26 cellular contexts compared by ENCODE assay signal in the genomic region with DNA sequence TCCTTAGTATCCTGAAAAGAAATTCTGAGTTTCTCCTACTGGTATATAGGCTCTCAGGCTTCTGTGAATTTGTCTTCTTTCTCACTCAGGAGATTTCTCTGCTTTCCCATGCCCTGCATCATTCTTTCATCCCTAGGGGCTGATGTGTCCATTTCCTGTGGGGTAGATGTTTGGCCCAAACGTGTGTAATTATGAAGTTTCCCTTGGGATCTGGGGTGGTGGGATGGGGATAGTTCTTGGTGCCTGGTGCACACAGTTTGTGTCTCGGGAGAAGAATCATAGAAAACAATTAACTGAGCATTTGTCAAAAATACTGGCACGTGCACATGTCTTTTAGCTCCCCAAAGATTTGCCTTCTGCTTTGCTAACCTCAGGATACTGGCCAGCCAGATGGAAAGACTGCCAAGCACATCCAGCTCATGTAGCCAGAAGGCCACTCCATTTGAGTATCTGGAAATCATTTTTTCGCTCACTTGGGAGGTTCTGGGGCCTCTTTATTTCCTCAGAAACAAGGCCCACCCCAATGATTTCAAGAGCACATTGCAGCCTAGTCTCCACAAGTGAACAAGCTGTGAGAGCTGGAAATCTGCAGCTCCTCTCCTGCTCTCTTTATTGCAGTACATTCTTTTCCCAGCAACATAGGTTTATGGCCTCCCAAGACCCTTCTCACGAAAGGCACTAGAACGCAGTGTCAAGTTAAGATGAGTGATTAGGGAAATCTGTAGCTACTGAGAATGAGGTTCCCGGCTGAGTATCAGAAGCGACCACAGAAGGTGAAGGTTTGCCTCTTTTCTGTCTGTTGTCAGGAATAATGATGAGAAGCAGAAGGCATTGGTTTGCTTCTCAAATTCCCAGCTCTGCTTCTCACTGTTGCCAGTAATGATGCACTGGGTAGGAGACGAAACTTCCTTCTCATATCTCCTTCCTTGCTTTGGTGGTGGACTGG.
DNase-seq lines count a peak whose midpoint lies in the region; ATAC-seq and TF ChIP-seq lines count a peak whose summit lies in the region.
"Had no signal": no experiment of that assay in that cellular context is flagged by ENCODE, and none has a peak within 500 bp of the region (broad histone marks: within the 10 kb centered on the region; RNA-seq: fewer than 3 reads in every experiment).

No MANE protein-coding gene starts in this region.

- no peak overlapping the region for H3K27ac Mint-ChIP-seq in type B pancreatic cell
- H3K27ac Mint-ChIP-seq: activated CD4-positive, alpha-beta T cell treated with anti-CD3 and anti-CD28 coated beads, Interleukin-2, amount 10 ng/mL, durations not matched to agents 7 days and 5 days; activated CD8-positive, alpha-beta memory T cell treated with anti-CD3 and anti-CD28 coated beads, Interleukin-2, amount 10 ng/mL, durations not matched to agents 7 days and 5 days; activated naive CD8-positive, alpha-beta T cell treated with anti-CD3 and anti-CD28 coated beads for 36 hours; activated T-helper 1 cell treated with anti-CD3 and anti-CD28 coated beads, Interleukin-12 subunit alpha, Interleukin-12 subunit beta, Interleukin-2, Interleukin-4 antibody, amounts not matched to agents 30 ng/mL and 10 ng/mL and 1 ng/mL, durations not matched to agents 14 hours and 24 hours and 36 hours; natural killer cell treated with Interleukin-12 subunit alpha and Interleukin-12 subunit beta and Interleukin-15 and Interleukin-18, amount 100 ng/mL, for 72 hours had no signal

- no peaks in the 10 kb centered on the region for H3K4me1 ChIP-seq in gastroesophageal sphincter
- H3K4me1 ChIP-seq: BLaER1, body of pancreas, pancreas, upper lobe of right lung had no signal

- peaks cover 12% of the 10 kb centered on the region for H3K4me1 Mint-ChIP-seq in type B pancreatic cell (ENCODE audit: unreplicated experiment)
- H3K4me1 Mint-ChIP-seq: activated CD4-positive, alpha-beta T cell treated with anti-CD3 and anti-CD28 coated beads, Interleukin-2, amount 10 ng/mL, durations not matched to agents 7 days and 5 days; activated CD8-positive, alpha-beta memory T cell treated with anti-CD3 and anti-CD28 coated beads, Interleukin-2, amount 10 ng/mL, durations not matched to agents 7 days and 5 days; activated naive CD8-positive, alpha-beta T cell treated with anti-CD3 and anti-CD28 coated beads for 36 hours had no signal

- DNase-seq in AG08395 (ENCODE audit: low spot score), result peak; percentile 31
- peak; percentile 34 for DNase-seq in NCI-H446 treated with DMSO at 0.1 percent for 48 hours (lab: John Stamatoyannopoulos, UW)
- peak; percentile 65 for DNase-seq in sciatic nerve (ENCODE audit: low spot score)
- DNase-seq in MG63, result no peak
- no peak for DNase-seq in type B pancreatic cell (ENCODE audit: extremely low spot score, unreplicated experiment)
- no peak for DNase-seq in NCI-H524 treated with DMSO at 0.1 percent for 48 hours (lab: John Stamatoyannopoulos, UW)
- DNase-seq: activated CD4-positive, alpha-beta T cell treated with anti-CD3 and anti-CD28 coated beads, Interleukin-2, amount 10 ng/mL, durations not matched to agents 7 days and 5 days; activated CD8-positive, alpha-beta memory T cell treated with anti-CD3 and anti-CD28 coated beads, Interleukin-2, amount 10 ng/mL, durations not matched to agents 7 days and 5 days; activated naive CD8-positive, alpha-beta T cell treated with anti-CD3 and anti-CD28 coated beads for 36 hours; effector memory CD4-positive, alpha-beta T cell; KBM-7; left colon; NCI-H146; NCI-H526 treated with DMSO at 0.1 percent for 48 hours; stimulated activated naive CD4-positive, alpha-beta T cell treated with Interleukin-2 at 50 U/mL for 16 hours; T-helper 2 cell; upper lobe of right lung; WERI-Rb-1 had no signal

- ATAC-seq in gastroesophageal sphincter, result peak; percentile 51
- peak; percentile 90 for ATAC-seq in sciatic nerve
- no peak for ATAC-seq in HG03196 (IDR thresholded peaks at IDR 0.05; ENCODE audit: unreplicated experiment)
- ATAC-seq: activated CD8-positive, alpha-beta memory T cell treated with anti-CD3 and anti-CD28 coated beads, Interleukin-2, amount 10 ng/mL, durations not matched to agents 7 days and 5 days; body of pancreas; left colon; natural killer cell treated with Interleukin-12 subunit alpha and Interleukin-12 subunit beta and Interleukin-15 and Interleukin-18, amount 100 ng/mL, for 72 hours; upper lobe of right lung had no signal

- no peak overlapping the region for H3K27ac ChIP-seq in gastroesophageal sphincter
- H3K27ac ChIP-seq: BLaER1, body of pancreas, pancreas, upper lobe of right lung, WERI-Rb-1 had no signal

- no peaks in the 10 kb centered on the region for H3K36me3 Mint-ChIP-seq in type B pancreatic cell
- H3K36me3 Mint-ChIP-seq: activated CD8-positive, alpha-beta memory T cell treated with anti-CD3 and anti-CD28 coated beads, Interleukin-2, amount 10 ng/mL, durations not matched to agents 7 days and 5 days; activated naive CD8-positive, alpha-beta T cell treated with anti-CD3 and anti-CD28 coated beads for 36 hours had no signal

- intact Hi-C loops in sciatic nerve (cut with DNase I), result no loop called here

- peaks cover 2% of the 10 kb centered on the region for H3K9me3 Mint-ChIP-seq in type B pancreatic cell
- H3K9me3 Mint-ChIP-seq: activated CD4-positive, alpha-beta T cell treated with anti-CD3 and anti-CD28 coated beads, Interleukin-2, amount 10 ng/mL, durations not matched to agents 7 days and 5 days; activated naive CD8-positive, alpha-beta T cell treated with anti-CD3 and anti-CD28 coated beads for 36 hours had no signal

- TF ChIP-seq EP300 in gastroesophageal sphincter (IDR thresholded peaks at IDR 0.05), result no peak

- H3K27me3 Mint-ChIP-seq in type B pancreatic cell, result no peaks in the 10 kb centered on the region

- H3K36me3 ChIP-seq in gastroesophageal sphincter (no peaks in the 10 kb centered on the region), MG63 (no peaks in the 10 kb centered on the region)
- H3K36me3 ChIP-seq: BLaER1, HAP-1, pancreas, upper lobe of right lung, WERI-Rb-1 had no signal

- TF ChIP-seq CTCF in gastroesophageal sphincter (IDR thresholded peaks at IDR 0.05) (no peak), type B pancreatic cell (conservative IDR thresholded peaks at IDR 0.05) (no peak)

- H3K27me3 ChIP-seq in gastroesophageal sphincter, result no peaks in the 10 kb centered on the region
- H3K27me3 ChIP-seq in MG63, result peaks cover 8% of the 10 kb centered on the region
- H3K27me3 ChIP-seq: BLaER1, body of pancreas, pancreas, upper lobe of right lung had no signal

- no peak overlapping the region for H3K4me3 ChIP-seq in gastroesophageal sphincter
- no peak overlapping the region for H3K4me3 ChIP-seq in MG63
- H3K4me3 ChIP-seq: BLaER1, body of pancreas, HAP-1, pancreas, upper lobe of right lung had no signal

- TF ChIP-seq POLR2A in gastroesophageal sphincter (IDR thresholded peaks at IDR 0.05), result no peak

- H3K9me3 ChIP-seq in gastroesophageal sphincter (no peaks in the 10 kb centered on the region), MG63 (no peaks in the 10 kb centered on the region)
- H3K9me3 ChIP-seq: BLaER1, body of pancreas, HAP-1, pancreas, upper lobe of right lung had no signal

- no peak overlapping the region for H3K4me3 Mint-ChIP-seq in type B pancreatic cell
- H3K4me3 Mint-ChIP-seq: activated CD4-positive, alpha-beta T cell treated with anti-CD3 and anti-CD28 coated beads, Interleukin-2, amount 10 ng/mL, durations not matched to agents 7 days and 5 days; activated CD8-positive, alpha-beta memory T cell treated with anti-CD3 and anti-CD28 coated beads, Interleukin-2, amount 10 ng/mL, durations not matched to agents 7 days and 5 days; activated naive CD8-positive, alpha-beta T cell treated with anti-CD3 and anti-CD28 coated beads for 36 hours; activated T-helper 1 cell treated with anti-CD3 and anti-CD28 coated beads, Interleukin-12 subunit alpha, Interleukin-12 subunit beta, Interleukin-2, Interleukin-4 antibody, amounts not matched to agents 30 ng/mL and 10 ng/mL and 1 ng/mL, durations not matched to agents 14 hours and 24 hours and 36 hours; natural killer cell treated with Interleukin-12 subunit alpha and Interleukin-12 subunit beta and Interleukin-15 and Interleukin-18, amount 100 ng/mL, for 72 hours had no signal

- WGBS in gastroesophageal sphincter (ENCODE audit: low coverage in 1 of 2), 2 donors, result 53 to 59% methylated on average over 9 of the region's 9 CpGs

Comparison
In these comparisons a context has a peak if more than half of its experiments do, and no peak if none do; other contexts are left out.
1. DNase-seq: peak in AG08395 (single experiment), NCI-H446 treated with DMSO at 0.1 percent for 48 hours (single experiment) and sciatic nerve (single experiment); none in MG63 (single experiment), type B pancreatic cell (single experiment) and NCI-H524 treated with DMSO at 0.1 percent for 48 hours (single experiment).